ENCODE assay signal across 19 cellular contexts in genomic region chr1:58487002-58487401, GRCh38. TPM values are rescaled to one million over a fixed set of nuclear protein-coding genes. Genes with fewer than 3 reads are reported as not detected.
DNase-seq lines count a peak whose midpoint lies in the region; ATAC-seq and TF ChIP-seq lines count a peak whose summit lies in the region.
"Had no signal": no experiment of that assay in that cellular context is flagged by ENCODE, and none has a peak within 500 bp of the region (broad histone marks: within the 10 kb centered on the region; RNA-seq: fewer than 3 reads in every experiment).

No MANE protein-coding gene starts in this region.

- no peak overlapping the region for H3K27ac ChIP-seq in CD4-positive, CD25-positive, alpha-beta regulatory T cell (ENCODE audit: insufficient read depth, low read length, poor library complexity, severe bottlenecking)
- H3K27ac ChIP-seq in stomach: no peak overlapping the region
- H3K27ac ChIP-seq: BLaER1, PC-9, SJCRH30 had no signal

- WGBS in stomach, 5 donors: 91 to 94% (median 93%) methylated on average over 5 of the region's 5 CpGs

- no peak overlapping the region for H3K4me3 ChIP-seq in CD4-positive, CD25-positive, alpha-beta regulatory T cell (ENCODE audit: low read depth, low read length)
- no peak overlapping the region for H3K4me3 ChIP-seq in stomach
- H3K4me3 ChIP-seq: BLaER1, HAP-1, PC-9, SJCRH30 had no signal

- no peak for TF ChIP-seq POLR2A in stomach (IDR thresholded peaks at IDR 0.05)

- POLR2A ChIA-PET in activated CD8-positive, alpha-beta T cell treated with anti-CD3 and anti-CD28 coated beads for 36 hours (lab: Charles Lee): no interaction called here

- H3K4me3 Mint-ChIP-seq in CD4-positive, CD25-positive, alpha-beta regulatory T cell: peak overlapping the region in 3 of 4 donors; percentile 26 to 65 (median 45)
- no peak overlapping the region for H3K4me3 Mint-ChIP-seq in activated CD8-positive, alpha-beta T cell treated with anti-CD3 and anti-CD28 coated beads for 36 hours
- H3K4me3 Mint-ChIP-seq in natural killer cell treated with Interleukin-12 subunit alpha and Interleukin-12 subunit beta and Interleukin-15 and Interleukin-18, amount 100 ng/mL, for 72 hours: peak overlapping the region; percentile 16

- peaks cover 20% of the 10 kb centered on the region for H3K36me3 ChIP-seq in CD4-positive, CD25-positive, alpha-beta regulatory T cell (ENCODE audit: control insufficient read depth, insufficient read depth, low read length)
- peaks cover 0 to 31% (median 22%) of the 10 kb centered on the region in 4 donors for H3K36me3 ChIP-seq in stomach
- H3K36me3 ChIP-seq: HAP-1 had no signal

- H3K36me3 Mint-ChIP-seq in CD4-positive, CD25-positive, alpha-beta regulatory T cell: peaks cover 41% of the 10 kb centered on the region
- peaks cover 22% of the 10 kb centered on the region for H3K36me3 Mint-ChIP-seq in activated CD8-positive, alpha-beta T cell treated with anti-CD3 and anti-CD28 coated beads for 36 hours (ENCODE audit: low read depth)
- H3K36me3 Mint-ChIP-seq in natural killer cell treated with Interleukin-12 subunit alpha and Interleukin-12 subunit beta and Interleukin-15 and Interleukin-18, amount 100 ng/mL, for 72 hours: peaks cover 8% of the 10 kb centered on the region

- intact Hi-C loops in activated CD8-positive, alpha-beta T cell treated with anti-CD3 and anti-CD28 coated beads for 36 hours (cut with micrococcal nuclease): no loop called here
- intact Hi-C loops in stomach (cut with DNase I; ENCODE audit: low total_unique reads): no loop called here

- no peaks in the 10 kb centered on the region for H3K9me3 ChIP-seq in CD4-positive, CD25-positive, alpha-beta regulatory T cell (ENCODE audit: control insufficient read depth in 2 of 2, low read length in 2 of 2)
- no peaks in the 10 kb centered on the region for H3K9me3 ChIP-seq in stomach
- H3K9me3 ChIP-seq: HAP-1, SJCRH30 had no signal

- no peak for TF ChIP-seq EP300 in stomach (IDR thresholded peaks at IDR 0.05)

- no peaks in the 10 kb centered on the region for H3K27me3 ChIP-seq in CD4-positive, CD25-positive, alpha-beta regulatory T cell (ENCODE audit: control insufficient read depth, insufficient read depth, low read length)
- H3K27me3 ChIP-seq in stomach: no peaks in the 10 kb centered on the region
- H3K27me3 ChIP-seq: BLaER1, SJCRH30 had no signal

- CTCF ChIA-PET in activated CD8-positive, alpha-beta T cell treated with anti-CD3 and anti-CD28 coated beads for 36 hours (lab: Charles Lee): interaction anchor here (0.6 kb wide), 1 partner anchor 60 kb away, joined by 3 read pairs; no protein-coding TSS in a partner anchor

- peaks cover 6 to 25% (median 15%) of the 10 kb centered on the region in 4 donors for H3K4me1 Mint-ChIP-seq in CD4-positive, CD25-positive, alpha-beta regulatory T cell
- H3K4me1 Mint-ChIP-seq in activated CD8-positive, alpha-beta T cell treated with anti-CD3 and anti-CD28 coated beads for 36 hours (ENCODE audit: low read depth): peaks cover 9% of the 10 kb centered on the region
- peaks cover 15 to 16% of the 10 kb centered on the region in 2 donors for H3K4me1 Mint-ChIP-seq in natural killer cell treated with Interleukin-12 subunit alpha and Interleukin-12 subunit beta and Interleukin-15 and Interleukin-18, amount 100 ng/mL, for 72 hours (ENCODE audit: low read depth in 2 of 2)

- TF ChIP-seq CTCF in activated CD8-positive, alpha-beta T cell treated with anti-CD3 and anti-CD28 coated beads for 36 hours (IDR thresholded peaks at IDR 0.05): no peak
- TF ChIP-seq CTCF in stomach (IDR thresholded peaks at IDR 0.05): no peak

- no peaks in the 10 kb centered on the region for H3K27me3 Mint-ChIP-seq in CD4-positive, CD25-positive, alpha-beta regulatory T cell
- no peaks in the 10 kb centered on the region for H3K27me3 Mint-ChIP-seq in activated CD8-positive, alpha-beta T cell treated with anti-CD3 and anti-CD28 coated beads for 36 hours
- no peaks in the 10 kb centered on the region for H3K27me3 Mint-ChIP-seq in natural killer cell treated with Interleukin-12 subunit alpha and Interleukin-12 subunit beta and Interleukin-15 and Interleukin-18, amount 100 ng/mL, for 72 hours

- peaks cover 6% of the 10 kb centered on the region for H3K4me1 ChIP-seq in CD4-positive, CD25-positive, alpha-beta regulatory T cell (ENCODE audit: control insufficient read depth, insufficient read depth, low read length, poor library complexity, severe bottlenecking)
- no peaks in the 10 kb centered on the region for H3K4me1 ChIP-seq in stomach
- H3K4me1 ChIP-seq: BLaER1, HAP-1, SJCRH30 had no signal

- peak in 1 of 3 donors; percentile 84 for DNase-seq in CD4-positive, CD25-positive, alpha-beta regulatory T cell
- peak; percentile 15 for DNase-seq in activated CD8-positive, alpha-beta T cell treated with anti-CD3 and anti-CD28 coated beads for 36 hours
- no peak for DNase-seq in natural killer cell treated with Interleukin-12 subunit alpha and Interleukin-12 subunit beta and Interleukin-15 and Interleukin-18, amount 100 ng/mL, for 72 hours (ENCODE audit: low spot score)
- no peak for DNase-seq in effector CD8-positive, alpha-beta T cell (lab: John Stamatoyannopoulos, UW)
- DNase-seq in stomach (no peak), RPMI8226 (no peak)
- DNase-seq: DMS79; IMR-90; Karpas-422; NCI-H1105; NCI-H1694; NCI-H2081 treated with DMSO at 0.1 percent for 48 hours; NCI-H748 treated with DMSO at 0.1 percent for 48 hours; NK-92 treated with Interleukin-12 subunit alpha and Interleukin-12 subunit beta, amount 100 ng/mL, for 24 hours; PC-9; SJCRH30 had no signal

- ATAC-seq in CD4-positive, CD25-positive, alpha-beta regulatory T cell (ENCODE audit: low read depth in 2 of 2): no peak
- ATAC-seq in GM21381 (IDR thresholded peaks at IDR 0.05; ENCODE audit: unreplicated experiment): peak; percentile 69
- ATAC-seq in activated CD8-positive, alpha-beta T cell treated with anti-CD3 and anti-CD28 coated beads for 36 hours: peak; percentile 27
- ATAC-seq in natural killer cell treated with Interleukin-12 subunit alpha and Interleukin-12 subunit beta and Interleukin-15 and Interleukin-18, amount 100 ng/mL, for 72 hours: peak in 1 of 2 donors; percentile 28

- H3K9me3 Mint-ChIP-seq in CD4-positive, CD25-positive, alpha-beta regulatory T cell: peaks cover 0 to 2% (median 0%) of the 10 kb centered on the region in 7 donors
- H3K9me3 Mint-ChIP-seq in activated CD8-positive, alpha-beta T cell treated with anti-CD3 and anti-CD28 coated beads for 36 hours: no peaks in the 10 kb centered on the region
- peaks cover under 1% of the 10 kb centered on the region for H3K9me3 Mint-ChIP-seq in natural killer cell treated with Interleukin-12 subunit alpha and Interleukin-12 subunit beta and Interleukin-15 and Interleukin-18, amount 100 ng/mL, for 72 hours

- H3K27ac Mint-ChIP-seq in CD4-positive, CD25-positive, alpha-beta regulatory T cell: peak overlapping the region in 2 of 3 donors; percentile 16 to 77
- no peak overlapping the region for H3K27ac Mint-ChIP-seq in activated CD8-positive, alpha-beta T cell treated with anti-CD3 and anti-CD28 coated beads for 36 hours
- H3K27ac Mint-ChIP-seq in natural killer cell treated with Interleukin-12 subunit alpha and Interleukin-12 subunit beta and Interleukin-15 and Interleukin-18, amount 100 ng/mL, for 72 hours: no peak overlapping the region

RNA-seq across cellular contexts. Expression of gene OMA1, which starts 59.5 kb away (rescaled TPM):
- 27.1 TPM for total RNA-seq in CD4-positive, CD25-positive, alpha-beta regulatory T cell
- polyA plus RNA-seq in CD4-positive, CD25-positive, alpha-beta regulatory T cell: 10 to 100 TPM; 36.2 to 42.9 (median 40.3) TPM
- 10 to 100 TPM; 14.7 to 14.9 TPM for total RNA-seq in activated CD8-positive, alpha-beta T cell treated with anti-CD3 and anti-CD28 coated beads for 36 hours
- total RNA-seq in natural killer cell treated with Interleukin-12 subunit alpha and Interleukin-12 subunit beta and Interleukin-15 and Interleukin-18, amount 100 ng/mL, for 72 hours: 10 to 100 TPM in 1 of 2 donors, 1 to 10 TPM in 1; 8.7 to 25.9 TPM
- 10 to 100 TPM in 4 of 5 donors, 1 to 10 TPM in 1; 5.8 to 55.8 (median 30.4) TPM for total RNA-seq in stomach
- 10 to 100 TPM in 2 of 3 donors, 1 to 10 TPM in 1; 8.9 to 16.4 (median 11.1) TPM for polyA plus RNA-seq in stomach

Comparison
In these comparisons a context has a peak if more than half of its experiments do, and no peak if none do; other contexts are left out.
1. ATAC-seq: peak in GM21381 (single experiment) and activated CD8-positive, alpha-beta T cell treated with anti-CD3 and anti-CD28 coated beads for 36 hours (single experiment); none in CD4-positive, CD25-positive, alpha-beta regulatory T cell (0 of 2).
2. H3K27ac Mint-ChIP-seq: peak in CD4-positive, CD25-positive, alpha-beta regulatory T cell (2 of 3); none in activated CD8-positive, alpha-beta T cell treated with anti-CD3 and anti-CD28 coated beads for 36 hours (single experiment) and natural killer cell treated with Interleukin-12 subunit alpha and Interleukin-12 subunit beta and Interleukin-15 and Interleukin-18, amount 100 ng/mL, for 72 hours (0 of 2).